1 cellular context compared by ENCODE assay signal in the genomic region with DNA sequence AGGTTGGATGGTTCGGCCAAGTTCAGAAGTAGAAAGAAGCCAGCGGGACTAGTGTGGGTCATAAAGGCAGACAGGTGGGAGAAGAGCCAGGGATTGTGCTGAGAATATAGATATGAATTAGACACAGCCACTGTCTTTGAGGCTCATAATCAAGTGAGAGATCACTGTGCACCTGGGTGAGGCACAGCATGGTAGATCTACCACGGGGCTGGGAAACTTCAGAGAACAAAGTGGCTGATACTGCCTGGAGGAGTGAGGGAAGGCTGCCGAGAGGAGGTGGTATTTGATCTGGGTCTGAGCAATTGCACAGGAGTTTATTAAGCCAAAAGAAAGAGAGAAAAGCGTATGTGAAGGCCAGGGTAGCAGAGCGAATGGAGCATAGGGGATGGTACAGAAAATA.
TF ChIP-seq lines count a peak whose summit lies in the region.

No MANE protein-coding gene starts in this region.

TF ChIP-seq in H1, 55 proteins besides CTCF, POLR2A, EP300 and RAD21 (continued from another document):
- TF ChIP-seq CREB1 (IDR thresholded peaks at IDR 0.05) (no peak), CTBP2 (IDR thresholded peaks at IDR 0.05; ENCODE audit: borderline replicate concordance, insufficient read depth, insufficient read length, low read length) (no peak), SIX5 (IDR thresholded peaks at IDR 0.05; ENCODE audit: low read depth, low read length) (no peak), RFX5 (IDR thresholded peaks at IDR 0.05; ENCODE audit: borderline replicate concordance, low read depth, low read length) (no peak)
